ENCODE assay signal across 1 cellular context in genomic region chr1:207817778-207818751, GRCh38.
TF ChIP-seq lines count a peak whose summit lies in the region.

No MANE protein-coding gene starts in this region.

TF ChIP-seq in IMR-90, 13 proteins besides CTCF, POLR2A, EP300 and RAD21 (continued from another document):
- TF ChIP-seq ELK1 (IDR thresholded peaks at IDR 0.05; ENCODE audit: borderline replicate concordance, low read depth, low read length) = no peak
- no peak for TF ChIP-seq SMC3 (IDR thresholded peaks at IDR 0.05; ENCODE audit: low read depth, low read length)
- TF ChIP-seq BHLHE40 (IDR thresholded peaks at IDR 0.05; ENCODE audit: low read depth, low read length) = no peak
- no peak for TF ChIP-seq CEBPB (IDR thresholded peaks at IDR 0.05; ENCODE audit: low read depth, low read length)
